ENCODE assay signal across 1 cellular context in the genomic region with DNA sequence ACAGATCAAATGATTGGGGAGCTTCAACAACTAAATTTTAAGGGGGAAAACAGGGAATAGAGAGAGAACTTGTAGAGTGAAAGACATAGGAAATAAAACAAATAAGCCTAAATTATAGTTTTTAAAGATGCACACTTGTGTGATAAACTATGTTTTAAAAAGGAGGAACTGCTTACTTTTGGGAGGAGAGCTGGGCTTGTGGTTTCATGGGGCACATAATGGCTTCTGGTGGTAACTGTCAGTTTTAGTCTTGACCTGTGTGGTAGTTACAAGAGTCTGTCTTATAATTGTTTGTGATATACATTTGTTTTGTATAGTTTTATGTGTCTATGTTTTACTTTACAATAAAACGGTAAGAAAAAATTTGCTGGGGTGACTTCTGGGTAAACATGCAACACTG.
TF ChIP-seq lines count a peak whose summit lies in the region.

No MANE protein-coding gene starts in this region.

TF ChIP-seq in GM12878, 131 proteins besides CTCF, POLR2A, EP300 and RAD21 (continued from another document):
- TF ChIP-seq, protein P1, sequence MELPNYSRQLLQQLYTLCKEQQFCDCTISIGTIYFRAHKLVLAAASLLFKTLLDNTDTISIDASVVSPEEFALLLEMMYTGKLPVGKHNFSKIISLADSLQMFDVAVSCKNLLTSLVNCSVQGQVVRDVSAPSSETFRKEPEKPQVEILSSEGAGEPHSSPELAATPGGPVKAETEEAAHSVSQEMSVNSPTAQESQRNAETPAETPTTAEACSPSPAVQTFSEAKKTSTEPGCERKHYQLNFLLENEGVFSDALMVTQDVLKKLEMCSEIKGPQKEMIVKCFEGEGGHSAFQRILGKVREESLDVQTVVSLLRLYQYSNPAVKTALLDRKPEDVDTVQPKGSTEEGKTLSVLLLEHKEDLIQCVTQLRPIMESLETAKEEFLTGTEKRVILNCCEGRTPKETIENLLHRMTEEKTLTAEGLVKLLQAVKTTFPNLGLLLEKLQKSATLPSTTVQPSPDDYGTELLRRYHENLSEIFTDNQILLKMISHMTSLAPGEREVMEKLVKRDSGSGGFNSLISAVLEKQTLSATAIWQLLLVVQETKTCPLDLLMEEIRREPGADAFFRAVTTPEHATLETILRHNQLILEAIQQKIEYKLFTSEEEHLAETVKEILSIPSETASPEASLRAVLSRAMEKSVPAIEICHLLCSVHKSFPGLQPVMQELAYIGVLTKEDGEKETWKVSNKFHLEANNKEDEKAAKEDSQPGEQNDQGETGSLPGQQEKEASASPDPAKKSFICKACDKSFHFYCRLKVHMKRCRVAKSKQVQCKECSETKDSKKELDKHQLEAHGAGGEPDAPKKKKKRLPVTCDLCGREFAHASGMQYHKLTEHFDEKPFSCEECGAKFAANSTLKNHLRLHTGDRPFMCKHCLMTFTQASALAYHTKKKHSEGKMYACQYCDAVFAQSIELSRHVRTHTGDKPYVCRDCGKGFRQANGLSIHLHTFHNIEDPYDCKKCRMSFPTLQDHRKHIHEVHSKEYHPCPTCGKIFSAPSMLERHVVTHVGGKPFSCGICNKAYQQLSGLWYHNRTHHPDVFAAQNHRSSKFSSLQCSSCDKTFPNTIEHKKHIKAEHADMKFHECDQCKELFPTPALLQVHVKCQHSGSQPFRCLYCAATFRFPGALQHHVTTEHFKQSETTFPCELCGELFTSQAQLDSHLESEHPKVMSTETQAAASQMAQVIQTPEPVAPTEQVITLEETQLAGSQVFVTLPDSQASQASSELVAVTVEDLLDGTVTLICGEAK (IDR thresholded peaks at IDR 0.05; ENCODE audit: borderline replicate concordance), result no peak
- TF ChIP-seq ESRRA (IDR thresholded peaks at IDR 0.05; ENCODE audit: low read length) (no peak), TBL1XR1 (IDR thresholded peaks at IDR 0.05; ENCODE audit: low read depth, low read length) (no peak), MYB (IDR thresholded peaks at IDR 0.05; ENCODE audit: borderline replicate concordance, low read depth, low read length) (no peak), YY1 (IDR thresholded peaks at IDR 0.05; ENCODE audit: low read depth, low read length) (peak; percentile 64), IKZF1 (conservative IDR thresholded peaks at IDR 0.05) (no peak), HDAC2 (IDR thresholded peaks at IDR 0.05) (no peak)
- TF ChIP-seq, protein P2, sequence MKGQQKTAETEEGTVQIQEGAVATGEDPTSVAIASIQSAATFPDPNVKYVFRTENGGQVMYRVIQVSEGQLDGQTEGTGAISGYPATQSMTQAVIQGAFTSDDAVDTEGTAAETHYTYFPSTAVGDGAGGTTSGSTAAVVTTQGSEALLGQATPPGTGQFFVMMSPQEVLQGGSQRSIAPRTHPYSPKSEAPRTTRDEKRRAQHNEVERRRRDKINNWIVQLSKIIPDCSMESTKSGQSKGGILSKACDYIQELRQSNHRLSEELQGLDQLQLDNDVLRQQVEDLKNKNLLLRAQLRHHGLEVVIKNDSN (IDR thresholded peaks at IDR 0.05; ENCODE audit: borderline replicate concordance, extremely low read length, insufficient read depth, low read depth, low read length), result no peak
